8 cellular contexts compared by ENCODE assay signal in the genomic region with DNA sequence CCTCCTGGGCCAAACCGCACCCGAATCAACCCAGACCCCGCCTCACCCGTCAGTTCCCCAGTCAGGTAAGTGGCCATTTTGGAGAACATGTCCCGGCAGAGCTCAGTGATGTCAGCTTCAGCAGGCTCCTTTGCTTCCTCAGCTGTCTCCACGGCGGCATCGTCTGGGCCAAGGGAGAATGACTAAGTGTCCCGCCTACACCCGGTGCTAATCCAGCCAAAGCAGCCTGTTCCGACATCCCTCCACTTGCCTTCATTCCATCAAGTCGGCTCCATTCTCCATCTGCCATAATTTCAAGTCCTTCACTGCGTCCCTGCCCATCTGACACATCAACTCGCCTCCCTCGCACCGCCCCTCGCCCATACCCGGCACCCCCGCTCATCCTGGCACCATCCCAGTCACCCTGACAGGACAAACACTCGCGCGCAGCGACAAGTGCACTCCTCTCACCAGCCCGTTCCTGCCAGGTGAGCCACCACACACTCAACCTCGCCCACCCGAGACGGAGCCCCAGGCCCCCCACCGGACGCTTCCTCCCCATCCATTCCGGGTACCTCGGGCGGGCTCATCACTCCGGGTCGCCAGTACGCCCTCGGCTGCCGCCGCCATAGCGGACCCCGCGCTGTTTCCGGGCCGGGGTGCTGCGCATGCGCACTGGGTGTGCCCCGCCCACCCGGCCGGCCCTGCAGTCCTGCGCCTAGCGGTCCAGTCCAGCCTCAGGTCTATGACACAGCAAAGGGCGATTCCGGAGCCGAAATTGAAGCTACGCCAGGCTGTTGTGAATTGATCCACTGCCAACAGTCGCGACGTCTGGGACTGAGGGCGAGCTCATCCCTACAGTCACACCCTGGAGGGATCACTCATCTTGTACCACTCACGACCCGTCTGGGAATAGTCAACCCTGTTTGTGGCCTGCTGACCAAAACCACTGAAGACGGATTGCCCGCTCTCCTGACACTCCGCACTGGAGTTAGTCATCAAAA. TPM values are rescaled to one million over a fixed set of nuclear protein-coding genes. Genes with fewer than 3 reads are reported as not detected.
A peak's percentile ranks its signal among the peaks of the same experiment; 100 is the strongest.
DNase-seq lines count a peak whose midpoint lies in the region.

Gene BLOC1S2 (minus strand): TSS at position 630 of the 983 bp plus-strand sequence. CDS start 21 bp downstream, at position 609.

- H3K9ac ChIP-seq in neuronal stem cell (ENCODE audit: low read depth, low read length, poor library complexity) (peak within 1 kb of the TSS; percentile 88), subcutaneous abdominal adipose tissue (ENCODE audit: low read length in 5 of 5) (peak within 1 kb of the TSS; percentile 71 to 92 (median 91))

- peak; percentile 87 for DNase-seq in G401 (ENCODE audit: low spot score)
- peak; percentile 99 for DNase-seq in H7
- DNase-seq in MG63, result peak; percentile 90
- DNase-seq in SK-MEL-5 (ENCODE audit: low read depth, low spot score), result peak; percentile 76
- DNase-seq in activated naive CD4-positive, alpha-beta T cell treated with Interleukin-2 at 50 U/mL for 16 hours, result peak; percentile 89
- DNase-seq in foreskin melanocyte, result peak; percentile 79
- DNase-seq in neuronal stem cell (ENCODE audit: low spot score), result peak; percentile 80

- H3K4me1 ChIP-seq in neuronal stem cell (ENCODE audit: control insufficient read depth in 2 of 2, insufficient read depth in 1 of 2, low read depth in 1 of 2, low read length in 2 of 2) (peaks cover 4 to 6% of the 10 kb centered on the region in 2 donors), subcutaneous abdominal adipose tissue (ENCODE audit: control insufficient read depth in 5 of 5, insufficient read depth in 5 of 5, low read length in 5 of 5) (peaks cover 2 to 32% (median 18%) of the 10 kb centered on the region in 5 donors)

- peak within 1 kb of the TSS; percentile 40 for H2BK5ac ChIP-seq in neuronal stem cell (ENCODE audit: low read length)

- H2BK120ac ChIP-seq in neuronal stem cell (ENCODE audit: low read depth, low read length), result no peak within 1 kb of the TSS

- peak within 1 kb of the TSS; percentile 62 for H3K4me3 ChIP-seq in H7 (ENCODE audit: insufficient read depth, low read depth, low read length)
- H3K4me3 ChIP-seq in MG63, result peak within 1 kb of the TSS; percentile 92
- H3K4me3 ChIP-seq in neuronal stem cell (ENCODE audit: low read length in 2 of 2), result peak within 1 kb of the TSS; percentile 82 to 93
- H3K4me3 ChIP-seq in subcutaneous abdominal adipose tissue (ENCODE audit: low read depth in 1 of 5, low read length in 5 of 5), result peak within 1 kb of the TSS; percentile 87 to 99 (median 95)

- peak within 1 kb of the TSS; percentile 68 for H3K4me2 ChIP-seq in neuronal stem cell (ENCODE audit: insufficient read depth, low read length, poor library complexity, severe bottlenecking)

- peak within 1 kb of the TSS; percentile 97 for H3K18ac ChIP-seq in neuronal stem cell (ENCODE audit: low read length)

- WGBS in neuronal stem cell (ENCODE audit: extremely low coverage in 2 of 2, insufficient read length in 2 of 2, insufficient replicate concordance in 1 of 2), 2 donors, result no CpG with 5 or more reads among the region's 63 CpGs

- no peak within 1 kb of the TSS for H2AK5ac ChIP-seq in neuronal stem cell (ENCODE audit: low read depth, low read length)

- peaks cover 3% of the 10 kb centered on the region for H3K79me1 ChIP-seq in neuronal stem cell (ENCODE audit: low read depth, low read length)

- H3K14ac ChIP-seq in neuronal stem cell (ENCODE audit: low read length), result peak within 1 kb of the TSS; percentile 83

- H3K27ac ChIP-seq in neuronal stem cell (replicated peaks; ENCODE audit: low read length) (peak within 1 kb of the TSS; percentile 43), subcutaneous abdominal adipose tissue (ENCODE audit: low read depth, low read length) (peak within 1 kb of the TSS; percentile 96)

- H3K27me3 ChIP-seq in H7 (ENCODE audit: control insufficient read depth, insufficient read depth, low read length) (peaks cover 2% of the 10 kb centered on the region; the same call in 1 of the 2 replicates), MG63 (no peaks in the 10 kb centered on the region), neuronal stem cell (ENCODE audit: control insufficient read depth in 3 of 3, insufficient read depth in 3 of 3, low read depth in 1 of 3, low read length in 3 of 3) (peaks cover 0 to 25% (median 0%) of the 10 kb centered on the region in 3 experiments), subcutaneous abdominal adipose tissue (ENCODE audit: control insufficient read depth in 5 of 5, insufficient read depth in 4 of 5, low read length in 5 of 5) (no peaks in the 10 kb centered on the region)

- peak within 1 kb of the TSS; percentile 87 for H4K8ac ChIP-seq in neuronal stem cell (ENCODE audit: low read depth, low read length)

- peak within 1 kb of the TSS; percentile 89 for H2BK12ac ChIP-seq in neuronal stem cell (ENCODE audit: low read length)

- in situ Hi-C loops in G401 (cut with HindIII; ENCODE audit: low sequenced_read_pairs), result no loop called here
- in situ Hi-C loops in SK-MEL-5 (cut with HindIII; ENCODE audit: low pct_unique_long_range_greater_than_20kb, low sequenced_read_pairs), result no loop called here

- H3K23ac ChIP-seq in neuronal stem cell (ENCODE audit: low read depth, low read length, poor library complexity), result peak within 1 kb of the TSS; percentile 97

- H2AFZ ChIP-seq in neuronal stem cell (ENCODE audit: low read length), result peak within 1 kb of the TSS; percentile 96

- H3K36me3 ChIP-seq in H7 (replicated peaks; ENCODE audit: control insufficient read depth, insufficient read depth, low read length), result peaks cover 6% of the 10 kb centered on the region
- H3K36me3 ChIP-seq in MG63, result peaks cover 19% of the 10 kb centered on the region
- H3K36me3 ChIP-seq in neuronal stem cell (replicated peaks in 1 of 2; ENCODE audit: control insufficient read depth in 2 of 2, insufficient read depth in 2 of 2, low read length in 2 of 2), result peaks cover 0 to 35% of the 10 kb centered on the region in 2 donors
- peaks cover 0 to 10% (median 7%) of the 10 kb centered on the region in 5 donors for H3K36me3 ChIP-seq in subcutaneous abdominal adipose tissue (ENCODE audit: control insufficient read depth in 5 of 5, insufficient read depth in 5 of 5, low read length in 5 of 5)

- H4K91ac ChIP-seq in neuronal stem cell (ENCODE audit: low read depth, low read length, poor library complexity), result peak within 1 kb of the TSS; percentile 8

- H3K4ac ChIP-seq in neuronal stem cell (ENCODE audit: low read length), result no peak within 1 kb of the TSS

- H3K9me3 ChIP-seq in MG63, result no peaks in the 10 kb centered on the region
- no peaks in the 10 kb centered on the region for H3K9me3 ChIP-seq in neuronal stem cell (replicated peaks in 1 of 2; ENCODE audit: control insufficient read depth in 2 of 2, insufficient read depth in 1 of 2, low read depth in 1 of 2, low read length in 2 of 2)
- H3K9me3 ChIP-seq in subcutaneous abdominal adipose tissue (ENCODE audit: control insufficient read depth in 5 of 5, low read length in 5 of 5), result no peaks in the 10 kb centered on the region

- H2BK15ac ChIP-seq in neuronal stem cell (ENCODE audit: low read length), result peak within 1 kb of the TSS; percentile 82

RNA-seq across cellular contexts. Expression of gene BLOC1S2, which starts in this region (rescaled TPM):
- 101 and 129 TPM in 2 replicates for total RNA-seq in G401 (2014; rRNA removed; shearing (Covaris generic))
- 42.5 and 45.8 TPM in 2 replicates for total RNA-seq in H7 (2014; rRNA removed; shearing (Covaris generic))
- 43.0 and 74.3 TPM in 2 replicates for total RNA-seq in MG63 (2014; rRNA removed; shearing (Covaris generic); ENCODE audit: low replicate concordance)
- total RNA-seq in SK-MEL-5 (2014; rRNA removed; shearing (Covaris generic)), result 48.6 and 55.5 TPM in 2 replicates
- 24.8 and 36.2 TPM in 2 replicates for polyA plus RNA-seq in SK-MEL-5 (2015; cell fraction: cytosol; rRNA removed)
- polyA plus RNA-seq in SK-MEL-5 (2015; cell fraction: nucleus; rRNA removed), result 23.1 and 30.1 TPM in 2 replicates
- 52.9 TPM for polyA plus RNA-seq in neuronal stem cell (2013, experiment 1 of 2)
- 52.4 TPM for polyA plus RNA-seq in neuronal stem cell (2013, experiment 2 of 2)

Comparison
In these comparisons a context has a peak if more than half of its experiments do, and no peak if none do; other contexts are left out.
1. Peak in every context shown above with its lines: DNase-seq, H3K4me3 ChIP-seq and H3K27ac ChIP-seq.